In the genomic region with DNA sequence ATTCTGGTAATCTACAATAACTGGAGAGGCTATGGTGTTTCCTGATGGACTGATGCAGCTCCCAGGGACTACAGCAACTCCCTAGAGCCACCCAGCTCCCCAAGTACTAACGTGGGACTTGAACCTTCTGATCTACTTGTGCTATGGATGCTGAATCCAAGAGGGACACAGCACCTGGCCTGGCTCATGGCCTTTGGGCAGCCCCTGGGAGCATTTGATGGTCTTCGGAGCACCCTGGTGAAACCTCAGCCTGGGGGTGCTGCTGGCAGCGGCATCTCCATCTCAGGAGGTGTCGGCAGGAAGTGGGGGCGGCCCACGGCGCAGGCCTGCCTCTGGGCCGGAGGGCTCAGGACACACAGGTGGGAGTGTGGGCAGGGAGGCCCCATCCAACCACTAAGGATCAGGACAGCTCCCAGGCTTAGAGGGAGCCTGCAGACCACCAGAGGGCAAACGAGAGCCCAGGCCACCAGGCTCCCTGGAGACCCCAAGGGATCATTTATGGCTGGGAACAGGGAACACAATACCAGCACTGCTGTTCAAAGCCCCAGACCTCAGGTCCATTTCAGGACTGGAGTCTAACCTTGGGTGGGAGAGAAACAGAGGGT, we compare ENCODE assay signal across 6 cellular contexts. TPM values are rescaled to one million over a fixed set of nuclear protein-coding genes. Genes with fewer than 3 reads are reported as not detected.
DNase-seq lines count a peak whose midpoint lies in the region; ATAC-seq, FAIRE-seq and TF ChIP-seq lines count a peak whose summit lies in the region.

No MANE protein-coding gene starts in this region.

- TF ChIP-seq EP300 in A549 (IDR thresholded peaks at IDR 0.05) = no peak

- TF ChIP-seq CTCF in A549 (IDR thresholded peaks at IDR 0.05) = no peak
- TF ChIP-seq CTCF in OCI-LY1 (IDR thresholded peaks at IDR 0.05; ENCODE audit: low read length) = peak; percentile 64

- peak overlapping the region; percentile 62 to 87 for H3K27ac ChIP-seq in A549
- peak overlapping the region; percentile 96 for H3K27ac ChIP-seq in OCI-LY1 (ENCODE audit: low read depth, low read length, poor library complexity, severe bottlenecking)

- H3K4me1 ChIP-seq in A549 (peaks cover 73% of the 10 kb centered on the region), OCI-LY1 (ENCODE audit: insufficient read depth, low read length, severe bottlenecking) (peaks cover 93% of the 10 kb centered on the region)

- H3K4me3 ChIP-seq in A549 = peak overlapping the region; percentile 0; the same call in 1 of the 3 replicates
- peak overlapping the region; percentile 51 for H3K4me3 ChIP-seq in OCI-LY1 (ENCODE audit: low read depth, low read length, poor library complexity, severe bottlenecking)

- intact Hi-C loops in left ventricle myocardium superior (cut with micrococcal nuclease) = no loop called here

- no peak overlapping the region for H2AFZ ChIP-seq in OCI-LY1 (ENCODE audit: low read length)

- H3K36me3 ChIP-seq in OCI-LY1 (ENCODE audit: insufficient read depth, low read length) = peaks cover 73% of the 10 kb centered on the region

- DNase-seq in A549 (ENCODE audit: low read depth in 1 of 2, low spot score in 1 of 2) (no peak), left ventricle myocardium superior (peak; percentile 49), GM12891 (ENCODE audit: insufficient read length, low spot score) (no peak), NCI-H1048 (lab: John Stamatoyannopoulos, UW) (no peak)
- DNase-seq in activated CD4-positive, CD25-positive, alpha-beta regulatory T cell treated with anti-CD3 and anti-CD28 coated beads, Interleukin-2, amount 50 U/mL, for 72 hours = no peak

- H3K4me2 ChIP-seq in A549 (peak overlapping the region; percentile 69), OCI-LY1 (ENCODE audit: low read length) (peak overlapping the region; percentile 70)

- H3K9me2 ChIP-seq in OCI-LY1 (ENCODE audit: low read depth, low read length) = no peaks in the 10 kb centered on the region

- no peak for TF ChIP-seq RAD21 in A549 (conservative IDR thresholded peaks at IDR 0.05 in 1 of 2, IDR thresholded peaks at IDR 0.05 in 1 of 2)

- peaks cover 6% of the 10 kb centered on the region; the same call in 1 of the 2 replicates for H3F3A ChIP-seq in OCI-LY1 (ENCODE audit: insufficient read depth, low read length)

- H3K9me3 ChIP-seq in A549 (no peaks in the 10 kb centered on the region), OCI-LY1 (ENCODE audit: low read length) (no peaks in the 10 kb centered on the region)

- 82% methylated on average over 8 of the region's 9 CpGs for WGBS in A549 (ENCODE audit: missing lambda C conversion rate)

- H3K27me3 ChIP-seq in OCI-LY1 (ENCODE audit: insufficient read depth, low read length) = no peaks in the 10 kb centered on the region

- ATAC-seq in A549 (peak; percentile 52 to 69), left ventricle myocardium superior (peak; percentile 17)

- CTCF ChIA-PET in A549 (lab: Yijun Ruan, JAX) = interaction anchor here (0.5 to 39.4 kb wide), 7 partner anchors 18 to 641 kb away, joined by 3 to 1607 read pairs (median 4); partner anchors contain the start of genes ARL2, CDC42BPG and EHD1

- POLR2A ChIA-PET in A549 (lab: Yijun Ruan, JAX) = interaction anchor here (1.2 to 3.6 kb wide), 3 partner anchors 9 to 24 kb away, joined by 6 to 25 read pairs (median 9); partner anchors contain the start of gene EHD1

- 0 out of 2 replicates have a peak, but pooled peaks cover 11% of the 10 kb centered on the region for H3K79me2 ChIP-seq in OCI-LY1 (ENCODE audit: insufficient read depth, low read length)

- TF ChIP-seq POLR2A in A549 (IDR thresholded peaks at IDR 0.05; ENCODE audit: low read length) = no peak
- no peak for TF ChIP-seq POLR2A in GM12891 (IDR thresholded peaks at IDR 0.05; ENCODE audit: low read depth, low read length)

- peak overlapping the region; percentile 70 for H3K9ac ChIP-seq in OCI-LY1 (ENCODE audit: low read length)

- no peak for FAIRE-seq in A549 (lab: Jason Lieb, UNC)
- FAIRE-seq in GM12891 (lab: Jason Lieb, UNC) = no peak

- H4K20me1 ChIP-seq in OCI-LY1 (ENCODE audit: insufficient read depth, low read length) = no peaks in the 10 kb centered on the region

TF ChIP-seq in A549, 52 proteins besides CTCF, POLR2A, EP300 and RAD21:
- no peak for TF ChIP-seq PHF8 (IDR thresholded peaks at IDR 0.05; ENCODE audit: borderline replicate concordance, low read depth)
- TF ChIP-seq CEBPB (IDR thresholded peaks at IDR 0.05) = no peak
- no peak for TF ChIP-seq RCOR1 (IDR thresholded peaks at IDR 0.05; ENCODE audit: low read depth, low read length)
- no peak for TF ChIP-seq CHD2 (IDR thresholded peaks at IDR 0.05; ENCODE audit: low read length, partially characterized antibody)
- no peak for TF ChIP-seq ZFP36 (IDR thresholded peaks at IDR 0.05; ENCODE audit: borderline replicate concordance, partially characterized antibody)
- TF ChIP-seq RARB (CRISPR knock-in tag; IDR thresholded peaks at IDR 0.05) = no peak
- TF ChIP-seq, protein P1, sequence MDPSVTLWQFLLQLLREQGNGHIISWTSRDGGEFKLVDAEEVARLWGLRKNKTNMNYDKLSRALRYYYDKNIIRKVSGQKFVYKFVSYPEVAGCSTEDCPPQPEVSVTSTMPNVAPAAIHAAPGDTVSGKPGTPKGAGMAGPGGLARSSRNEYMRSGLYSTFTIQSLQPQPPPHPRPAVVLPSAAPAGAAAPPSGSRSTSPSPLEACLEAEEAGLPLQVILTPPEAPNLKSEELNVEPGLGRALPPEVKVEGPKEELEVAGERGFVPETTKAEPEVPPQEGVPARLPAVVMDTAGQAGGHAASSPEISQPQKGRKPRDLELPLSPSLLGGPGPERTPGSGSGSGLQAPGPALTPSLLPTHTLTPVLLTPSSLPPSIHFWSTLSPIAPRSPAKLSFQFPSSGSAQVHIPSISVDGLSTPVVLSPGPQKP (IDR thresholded peaks at IDR 0.05; ENCODE audit: low read depth, low read length) = no peak
- no peak for TF ChIP-seq ESRRA (IDR thresholded peaks at IDR 0.05; ENCODE audit: borderline replicate concordance, low read length)

TF ChIP-seq in GM12891, 5 proteins besides CTCF, POLR2A, EP300 and RAD21:
- TF ChIP-seq SPI1 (IDR thresholded peaks at IDR 0.05; ENCODE audit: low read depth, low read length) (no peak), POU2F2 (IDR thresholded peaks at IDR 0.05; ENCODE audit: low read depth, low read length) (no peak)
TF ChIP-seq in GM12891: peak in this region for 0.

RNA-seq across cellular contexts. Expression of gene EHD1, which starts 8.7 kb away (rescaled TPM):
- polyA plus RNA-seq in A549 (2011; rRNA removed) (25.9 and 27.7 TPM in 2 replicates), A549 (2017; fragmentation: RNase III; extraction: RNeasy Plus Mini Kit Qiagen cat#74134 plus additional on column Dnase treatment) (37.8 to 52.4 TPM (median 43.4 TPM) in 3 replicates)
- 96.0 and 103 TPM in 2 replicates for polyA plus RNA-seq in A549 (2012; cell fraction: cytosol; rRNA removed)
- polyA plus RNA-seq in A549 (2012; cell fraction: nucleus; rRNA removed) = 153 and 200 TPM in 2 replicates
- 65.8 and 67.3 TPM in 2 replicates for polyA minus RNA-seq in A549 (2011; rRNA and poly(A)+ RNA removed)
- total RNA-seq in left ventricle myocardium superior = 52.5 TPM
- 84.7 TPM for polyA plus RNA-seq in GM12891 (2012; ENCODE audit: low read depth, missing spikeins)

RNA-seq across cellular contexts. Expression of gene CDC42BPG, which starts 25.2 kb away (rescaled TPM):
- polyA plus RNA-seq in A549 (2011; rRNA removed) (0.35 and 0.50 TPM in 2 replicates), A549 (2017; fragmentation: RNase III; extraction: RNeasy Plus Mini Kit Qiagen cat#74134 plus additional on column Dnase treatment) (1.0 to 1.1 TPM (median 1.0 TPM) in 3 replicates)
- 0.26 and 0.49 TPM in 2 replicates for polyA plus RNA-seq in A549 (2012; cell fraction: cytosol; rRNA removed)
- polyA plus RNA-seq in A549 (2012; cell fraction: nucleus; rRNA removed) = 1.3 and 1.8 TPM in 2 replicates
- polyA minus RNA-seq in A549 (2011; rRNA and poly(A)+ RNA removed) = 0.45 and 1.0 TPM in 2 replicates
- total RNA-seq in left ventricle myocardium superior = 0.40 TPM
- 0.36 TPM for polyA plus RNA-seq in GM12891 (2012; ENCODE audit: low read depth, missing spikeins)

RNA-seq across cellular contexts. Expression of gene ATG2A, which starts 47.3 kb away (rescaled TPM):
- polyA plus RNA-seq in A549 (2011; rRNA removed) (3.1 and 4.0 TPM in 2 replicates), A549 (2017; fragmentation: RNase III; extraction: RNeasy Plus Mini Kit Qiagen cat#74134 plus additional on column Dnase treatment) (10.7 to 13.4 TPM (median 12.8 TPM) in 3 replicates)
- 9.1 and 14.1 TPM in 2 replicates for polyA plus RNA-seq in A549 (2012; cell fraction: cytosol; rRNA removed)
- polyA plus RNA-seq in A549 (2012; cell fraction: nucleus; rRNA removed) = 34.5 and 48.9 TPM in 2 replicates
- 8.2 TPM in 2 replicates for polyA minus RNA-seq in A549 (2011; rRNA and poly(A)+ RNA removed)
- total RNA-seq in left ventricle myocardium superior = 13.0 TPM
- 8.2 TPM for polyA plus RNA-seq in GM12891 (2012; ENCODE audit: low read depth, missing spikeins)

RNA-seq across cellular contexts. Expression of gene PPP2R5B, which starts 54.8 kb away (rescaled TPM):
- polyA plus RNA-seq in A549 (2011; rRNA removed) (6.9 and 11.1 TPM in 2 replicates), A549 (2017; fragmentation: RNase III; extraction: RNeasy Plus Mini Kit Qiagen cat#74134 plus additional on column Dnase treatment) (3.9 to 6.1 TPM (median 5.7 TPM) in 3 replicates)
- 5.5 and 6.4 TPM in 2 replicates for polyA plus RNA-seq in A549 (2012; cell fraction: cytosol; rRNA removed)
- 12.3 TPM in 2 replicates for polyA plus RNA-seq in A549 (2012; cell fraction: nucleus; rRNA removed)
- polyA minus RNA-seq in A549 (2011; rRNA and poly(A)+ RNA removed) = 5.3 and 7.6 TPM in 2 replicates
- total RNA-seq in left ventricle myocardium superior = 18.4 TPM
- polyA plus RNA-seq in GM12891 (2012; ENCODE audit: low read depth, missing spikeins) = 7.2 TPM

RNA-seq across cellular contexts. Expression of gene MEN1, which starts 59.3 kb away (rescaled TPM):
- polyA plus RNA-seq in A549 (2011; rRNA removed) (17.0 and 18.5 TPM in 2 replicates), A549 (2017; fragmentation: RNase III; extraction: RNeasy Plus Mini Kit Qiagen cat#74134 plus additional on column Dnase treatment) (30.2 to 35.5 TPM (median 34.7 TPM) in 3 replicates)
- 50.1 and 64.4 TPM in 2 replicates for polyA plus RNA-seq in A549 (2012; cell fraction: cytosol; rRNA removed)
- polyA plus RNA-seq in A549 (2012; cell fraction: nucleus; rRNA removed) = 94.3 and 126 TPM in 2 replicates
- polyA minus RNA-seq in A549 (2011; rRNA and poly(A)+ RNA removed) = 13.9 and 14.7 TPM in 2 replicates
- total RNA-seq in left ventricle myocardium superior = 9.1 TPM
- polyA plus RNA-seq in GM12891 (2012; ENCODE audit: low read depth, missing spikeins) = 16.2 TPM
